Comparison of ENCODE assay signal across 20 cellular contexts in the genomic region with DNA sequence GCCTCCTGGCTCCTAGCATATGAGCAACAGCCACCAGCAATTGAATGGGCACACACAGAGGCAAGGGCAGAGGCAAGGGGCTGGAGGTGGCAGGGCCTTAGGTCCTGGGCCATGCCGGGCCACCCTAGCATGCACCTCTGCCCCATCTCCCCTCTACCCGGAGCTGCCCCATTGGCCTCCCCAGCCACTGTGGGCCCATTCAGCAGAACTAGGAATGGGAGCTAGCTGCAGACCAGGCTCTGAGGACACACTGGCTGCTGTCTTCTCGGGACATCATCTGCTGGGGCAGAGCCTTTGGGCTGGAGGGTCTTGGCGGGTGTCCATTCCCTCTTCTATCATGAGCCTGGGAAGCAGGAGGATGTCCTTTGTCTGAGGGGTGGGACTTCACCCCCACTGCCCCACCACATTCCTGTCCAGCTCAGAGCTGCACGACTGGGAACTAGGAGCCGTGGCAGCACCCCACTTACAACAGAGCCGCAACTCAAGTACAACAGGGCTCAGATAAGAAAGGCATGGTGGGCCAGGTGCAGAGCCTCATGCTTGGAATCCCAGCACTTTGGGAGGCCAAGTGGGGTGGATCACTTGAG. TPM values are rescaled to one million over a fixed set of nuclear protein-coding genes. Genes with fewer than 3 reads are reported as not detected.
A peak's percentile ranks its signal among the peaks of the same experiment; 100 is the strongest.
DNase-seq lines count a peak whose midpoint lies in the region; ATAC-seq and TF ChIP-seq lines count a peak whose summit lies in the region.
"Had no signal": no experiment of that assay in that cellular context is flagged by ENCODE, and none has a peak within 500 bp of the region (broad histone marks: within the 10 kb centered on the region; RNA-seq: fewer than 3 reads in every experiment).

No MANE protein-coding gene starts in this region.

- 82 to 86% methylated on average over 4 to 7 of the region's 7 CpGs for WGBS in testis, 2 donors

- H3K9ac ChIP-seq in colonic mucosa (ENCODE audit: low read depth in 2 of 2, low read length in 2 of 2), result peak overlapping the region; percentile 88 to 97

- peak; percentile 34 for DNase-seq in colonic mucosa
- DNase-seq in mucosa of descending colon, result peak in 2 of 3 donors; percentile 20 to 48
- no peak for DNase-seq in upper lobe of right lung
- DNase-seq in stimulated activated CD4-positive, alpha-beta T cell treated with anti-CD3 and anti-CD28 coated beads, Interleukin-4, amount 100 ng/mL, for 1 hour, result no peak
- no peak for DNase-seq in testis
- DNase-seq: CD8-positive, alpha-beta memory T cell; esophagus squamous epithelium; NCI-H2227 treated with DMSO at 0.1 percent for 48 hours; NCI-H748 treated with DMSO at 0.1 percent for 48 hours; OCI-M1; spleen; stimulated activated CD4-positive, alpha-beta T cell treated with anti-CD3 and anti-CD28 coated beads, Interleukin-4, amount 100 ng/mL, for 4 hours; stomach; T-helper 1 cell had no signal

- peak overlapping the region; percentile 88 for H3K27ac ChIP-seq in colonic mucosa
- no peak overlapping the region for H3K27ac ChIP-seq in upper lobe of right lung
- H3K27ac ChIP-seq in testis, result no peak overlapping the region
- H3K27ac ChIP-seq: esophagus squamous epithelium, gastroesophageal sphincter, spleen, stomach had no signal

- H3K27me3 ChIP-seq in colonic mucosa (no peaks in the 10 kb centered on the region), upper lobe of right lung (no peaks in the 10 kb centered on the region), testis (no peaks in the 10 kb centered on the region)
- H3K27me3 ChIP-seq: esophagus squamous epithelium, gastroesophageal sphincter, spleen, stomach had no signal

- ATAC-seq in mucosa of descending colon, result peak; percentile 32
- ATAC-seq in upper lobe of right lung, result peak; percentile 17
- ATAC-seq: gastroesophageal sphincter had no signal

- H3K9me3 ChIP-seq in colonic mucosa (no peaks in the 10 kb centered on the region), mucosa of descending colon (no peaks in the 10 kb centered on the region), upper lobe of right lung (no peaks in the 10 kb centered on the region), testis (no peaks in the 10 kb centered on the region)
- H3K9me3 ChIP-seq: esophagus squamous epithelium, gastroesophageal sphincter, spleen, stomach had no signal

- H3K4me3 ChIP-seq in colonic mucosa (peak overlapping the region; percentile 59), mucosa of descending colon (peak overlapping the region; percentile 25), upper lobe of right lung (no peak overlapping the region), testis (no peak overlapping the region)
- H3K4me3 ChIP-seq: esophagus squamous epithelium, gastroesophageal sphincter, spleen, stomach had no signal

- H3K4me1 ChIP-seq in colonic mucosa, result peaks cover 4% of the 10 kb centered on the region
- peaks cover 6% of the 10 kb centered on the region for H3K4me1 ChIP-seq in mucosa of descending colon (ENCODE audit: low read depth)
- H3K4me1 ChIP-seq in upper lobe of right lung, result no peaks in the 10 kb centered on the region
- H3K4me1 ChIP-seq in testis, result no peaks in the 10 kb centered on the region
- H3K4me1 ChIP-seq: esophagus squamous epithelium, gastroesophageal sphincter, spleen had no signal

- intact Hi-C loops in colonic mucosa (cut with DNase I), result no loop called here
- intact Hi-C loops in mucosa of descending colon (cut with DNase I, micrococcal nuclease), result no loop called here
- intact Hi-C loops in upper lobe of right lung (cut with DNase I), result no loop called here
- intact Hi-C loops in testis (cut with DNase I; ENCODE audit: low total_unique reads), result no loop called here

- TF ChIP-seq CTCF in colonic mucosa (IDR thresholded peaks at IDR 0.05), result no peak
- no peak for TF ChIP-seq CTCF in mucosa of descending colon (IDR thresholded peaks at IDR 0.05)
- TF ChIP-seq CTCF in upper lobe of right lung (IDR thresholded peaks at IDR 0.05), result no peak
- TF ChIP-seq CTCF in testis (IDR thresholded peaks at IDR 0.05), result no peak

- no peak for TF ChIP-seq POLR2A in testis (IDR thresholded peaks at IDR 0.05)

- H3K36me3 ChIP-seq in colonic mucosa (no peaks in the 10 kb centered on the region), mucosa of descending colon (ENCODE audit: low read depth) (no peaks in the 10 kb centered on the region), upper lobe of right lung (no peaks in the 10 kb centered on the region), testis (ENCODE audit: low read depth, missing control alignments) (no peaks in the 10 kb centered on the region)
- H3K36me3 ChIP-seq: esophagus squamous epithelium, gastroesophageal sphincter, spleen, stomach had no signal

RNA-seq across cellular contexts. Expression of gene VIL1, which starts 0.8 kb away (rescaled TPM):
- total RNA-seq in colonic mucosa (100 to 1,000 TPM; 545 to 634 TPM), mucosa of descending colon (100 to 1,000 TPM; 194 to 550 (median 341) TPM), upper lobe of right lung (not detected), testis (under 1 TPM; 0.50 to 0.71 TPM)
- 1.6 TPM for polyA plus RNA-seq in testis (ENCODE audit: insufficient read depth, low read depth, low replicate concordance)
- total RNA-seq: activated T-helper 1 cell treated with anti-CD3 and anti-CD28 coated beads, Interleukin-12 subunit alpha, Interleukin-12 subunit beta, Interleukin-2, Interleukin-4 antibody, amounts not matched to agents 30 ng/mL and 10 ng/mL and 1 ng/mL, durations not matched to agents 14 hours and 24 hours and 36 hours; astrocyte; CD8-positive, alpha-beta memory T cell; esophagus squamous epithelium; gastroesophageal sphincter; neural crest cell; ureter had no signal
- polyA plus RNA-seq: CD8-positive, alpha-beta memory T cell had no signal

RNA-seq across cellular contexts. Expression of gene CTDSP1, which starts 20.1 kb away (rescaled TPM):
- 100 to 1,000 TPM; 137 to 150 TPM for total RNA-seq in colonic mucosa
- 100 to 1,000 TPM; 142 to 221 (median 165) TPM for total RNA-seq in mucosa of descending colon
- total RNA-seq in upper lobe of right lung, result 169 TPM
- 10 to 100 TPM; 60.7 to 87.3 TPM for total RNA-seq in testis
- 65.2 TPM for polyA plus RNA-seq in testis (ENCODE audit: insufficient read depth, low read depth, low replicate concordance)

RNA-seq across cellular contexts. Expression of gene SLC11A1, which starts 37.6 kb away (rescaled TPM):
- total RNA-seq in colonic mucosa (1 to 10 TPM; 1.1 to 1.8 TPM), mucosa of descending colon (1 to 10 TPM; 1.2 to 7.8 (median 5.3) TPM), upper lobe of right lung (302 TPM), testis (10 to 100 TPM; 12.7 to 32.3 TPM)
- 2.8 TPM for polyA plus RNA-seq in testis (ENCODE audit: insufficient read depth, low read depth, low replicate concordance)
- total RNA-seq: astrocyte, Daoy had no signal

Comparison
In these comparisons a context has a peak if more than half of its experiments do, and no peak if none do; other contexts are left out.
1. DNase-seq: peak in colonic mucosa (single experiment) and mucosa of descending colon (2 of 3); none in upper lobe of right lung (single experiment), stimulated activated CD4-positive, alpha-beta T cell treated with anti-CD3 and anti-CD28 coated beads, Interleukin-4, amount 100 ng/mL, for 1 hour (single experiment) and testis (single experiment).
2. H3K4me3 ChIP-seq: peak in colonic mucosa (single experiment) and mucosa of descending colon (single experiment); none in upper lobe of right lung (single experiment) and testis (0 of 2).
3. RNA of gene VIL1, which starts 0.8 kb away (total RNA-seq): 545 to 634 TPM in colonic mucosa and 194 to 550 TPM in mucosa of descending colon; 0.50 to 0.71 TPM in testis and not detected in upper lobe of right lung (single experiment); every median in the first group is over 100 times any median in the second.